In the genomic region with DNA sequence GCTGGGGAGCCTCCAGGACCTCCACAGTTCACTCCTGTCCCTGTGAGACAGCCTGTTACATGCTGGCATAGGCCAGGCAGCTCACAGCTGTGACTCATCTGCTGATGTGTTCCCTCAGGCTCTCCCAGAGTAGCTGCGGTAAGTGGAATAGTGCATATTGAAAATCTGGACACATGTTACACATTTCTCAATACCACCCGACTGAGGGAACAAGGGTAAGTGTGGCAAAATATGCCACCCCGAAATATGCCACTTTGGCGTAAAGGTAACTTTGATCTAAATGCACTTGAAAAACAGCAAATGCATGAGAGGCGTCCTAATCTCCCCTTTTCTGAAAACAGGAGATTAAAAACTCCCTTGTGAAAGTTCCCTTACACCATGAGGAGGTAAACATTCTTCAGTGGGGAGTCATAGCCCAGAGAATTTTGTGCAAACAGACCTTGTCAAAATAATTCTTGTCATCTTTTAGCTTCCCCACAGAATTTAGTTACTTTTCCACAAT, we compare ENCODE assay signal across 11 cellular contexts.
A peak's percentile ranks its signal among the peaks of the same experiment; 100 is the strongest.
DNase-seq lines count a peak whose midpoint lies in the region; ATAC-seq, FAIRE-seq and TF ChIP-seq lines count a peak whose summit lies in the region.
"Had no signal": no experiment of that assay in that cellular context is flagged by ENCODE, and none has a peak within 500 bp of the region (broad histone marks: within the 10 kb centered on the region; RNA-seq: fewer than 3 reads in every experiment).

No MANE protein-coding gene starts in this region.

- in situ Hi-C loops in astrocyte of the spinal cord (cut with HindIII; ENCODE audit: low sequenced_read_pairs), result no loop called here

- H3K9me2 ChIP-seq in hepatocyte (replicated peaks; ENCODE audit: insufficient read depth), result no peaks in the 10 kb centered on the region

- H4K20me1 ChIP-seq in hepatocyte (ENCODE audit: insufficient read depth, poor library complexity, severe bottlenecking), result no peaks in the 10 kb centered on the region

- H2AFZ ChIP-seq in hepatocyte, result peak overlapping the region; percentile 13

- peak; percentile 67 for DNase-seq in HTR-8/SVneo (ENCODE audit: insufficient read length, low spot score)
- DNase-seq in astrocyte of the spinal cord (ENCODE audit: low read depth, low spot score), result peak; percentile 95
- DNase-seq in hepatocyte (ENCODE audit: low spot score), result peak; percentile 72
- DNase-seq in urothelium cell line (ENCODE audit: low spot score), result peak; percentile 90
- no peak for DNase-seq in stimulated activated naive CD4-positive, alpha-beta T cell treated with Interleukin-2 at 50 U/mL for 16 hours (lab: John Stamatoyannopoulos, UW)
- no peak for DNase-seq in naive thymus-derived CD8-positive, alpha-beta T cell
- DNase-seq: activated naive CD8-positive, alpha-beta T cell treated with anti-CD3 and anti-CD28 coated beads, Interleukin-2, amount 10 ng/mL, durations not matched to agents 7 days and 5 days; NCI-H1092 treated with DMSO at 0.1 percent for 48 hours; stimulated activated CD4-positive, alpha-beta T cell treated with anti-CD3 and anti-CD28 coated beads, Interleukin-1b, Interleukin-23, amount 100 ng/mL, for 48 hours had no signal

- H3K9me3 Mint-ChIP-seq in naive thymus-derived CD8-positive, alpha-beta T cell, result peaks cover 0 to 17% (median 8%) of the 10 kb centered on the region in 9 donors
- H3K9me3 Mint-ChIP-seq: activated naive CD8-positive, alpha-beta T cell treated with anti-CD3 and anti-CD28 coated beads, Interleukin-2, amount 10 ng/mL, durations not matched to agents 7 days and 5 days had no signal

- FAIRE-seq in HTR-8/SVneo (lab: Jason Lieb, UNC), result peak; percentile 98
- peak; percentile 98 for FAIRE-seq in urothelium cell line (lab: Jason Lieb, UNC)

- TF ChIP-seq CTCF in astrocyte of the spinal cord (IDR thresholded peaks at IDR 0.05; ENCODE audit: low read depth, low read length), result no peak
- no peak for TF ChIP-seq CTCF in hepatocyte (IDR thresholded peaks at IDR 0.05; ENCODE audit: poor library complexity)

- H3K27me3 ChIP-seq in hepatocyte, result no peaks in the 10 kb centered on the region

- POLR2A ChIA-PET in naive thymus-derived CD8-positive, alpha-beta T cell (lab: Charles Lee), result no interaction called here

- no peaks in the 10 kb centered on the region for H3K36me3 ChIP-seq in hepatocyte (replicated peaks; ENCODE audit: insufficient read depth, low read depth)

- H3K9me3 ChIP-seq in hepatocyte (ENCODE audit: low read depth), result no peaks in the 10 kb centered on the region

- no peaks in the 10 kb centered on the region for H3K79me2 ChIP-seq in hepatocyte

- H3K36me3 Mint-ChIP-seq in naive thymus-derived CD8-positive, alpha-beta T cell, result no peaks in the 10 kb centered on the region
- H3K36me3 Mint-ChIP-seq: activated naive CD8-positive, alpha-beta T cell treated with anti-CD3 and anti-CD28 coated beads, Interleukin-2, amount 10 ng/mL, durations not matched to agents 7 days and 5 days had no signal

- WGBS in hepatocyte (ENCODE audit: low lambda C conversion rate, missing lambda C conversion rate), result 61% methylated on average over 5 of the region's 5 CpGs

- H3K4me1 Mint-ChIP-seq in naive thymus-derived CD8-positive, alpha-beta T cell, result no peaks in the 10 kb centered on the region
- H3K4me1 Mint-ChIP-seq: activated naive CD8-positive, alpha-beta T cell treated with anti-CD3 and anti-CD28 coated beads, Interleukin-2, amount 10 ng/mL, durations not matched to agents 7 days and 5 days had no signal

- no peak for ATAC-seq in HG03457 (IDR thresholded peaks at IDR 0.05; ENCODE audit: unreplicated experiment)
- ATAC-seq in naive thymus-derived CD8-positive, alpha-beta T cell, result no peak

- no peak overlapping the region for H3K27ac Mint-ChIP-seq in naive thymus-derived CD8-positive, alpha-beta T cell
- H3K27ac Mint-ChIP-seq: activated naive CD8-positive, alpha-beta T cell treated with anti-CD3 and anti-CD28 coated beads, Interleukin-2, amount 10 ng/mL, durations not matched to agents 7 days and 5 days had no signal

- peaks cover 8% of the 10 kb centered on the region for H3K4me1 ChIP-seq in hepatocyte (ENCODE audit: insufficient read depth)

- peak overlapping the region; percentile 55 for H3K4me2 ChIP-seq in hepatocyte

- no peak overlapping the region for H3K4me3 Mint-ChIP-seq in naive thymus-derived CD8-positive, alpha-beta T cell
- H3K4me3 Mint-ChIP-seq: activated naive CD8-positive, alpha-beta T cell treated with anti-CD3 and anti-CD28 coated beads, Interleukin-2, amount 10 ng/mL, durations not matched to agents 7 days and 5 days had no signal

- H3K27me3 Mint-ChIP-seq in naive thymus-derived CD8-positive, alpha-beta T cell, result no peaks in the 10 kb centered on the region
- H3K27me3 Mint-ChIP-seq: activated naive CD8-positive, alpha-beta T cell treated with anti-CD3 and anti-CD28 coated beads, Interleukin-2, amount 10 ng/mL, durations not matched to agents 7 days and 5 days had no signal

- H3K27ac ChIP-seq in hepatocyte, result peak overlapping the region; percentile 44
- H3K27ac ChIP-seq: VCaP had no signal

- H3K4me3 ChIP-seq in astrocyte of the spinal cord (ENCODE audit: low read depth, low read length) (peak overlapping the region; percentile 14), hepatocyte (no peak overlapping the region)

Comparison
In these comparisons a context has a peak if more than half of its experiments do, and no peak if none do; other contexts are left out.
1. DNase-seq: peak in HTR-8/SVneo (single experiment), astrocyte of the spinal cord (single experiment), hepatocyte (single experiment) and urothelium cell line (single experiment); none in stimulated activated naive CD4-positive, alpha-beta T cell treated with Interleukin-2 at 50 U/mL for 16 hours (single experiment) and naive thymus-derived CD8-positive, alpha-beta T cell (0 of 10).